In genomic region chr7:100801833-100802568, GRCh38 we compare ENCODE assay signal across 9 cellular contexts. TPM values are rescaled to one million over a fixed set of nuclear protein-coding genes. Genes with fewer than 3 reads are reported as not detected.
DNase-seq lines count a peak whose midpoint lies in the region; ATAC-seq and TF ChIP-seq lines count a peak whose summit lies in the region.
"Had no signal": no experiment of that assay in that cellular context is flagged by ENCODE, and none has a peak within 500 bp of the region (broad histone marks: within the 10 kb centered on the region; RNA-seq: fewer than 3 reads in every experiment).

No MANE protein-coding gene starts in this region.

- peaks cover 44% of the 10 kb centered on the region for H3K4me1 ChIP-seq in OCI-LY3 (ENCODE audit: low read length)

- H3K9me3 ChIP-seq in OCI-LY3 (ENCODE audit: insufficient read depth, low read length) = no peaks in the 10 kb centered on the region

- CTCF ChIA-PET in activated naive CD4-positive, alpha-beta T cell treated with anti-CD3 and anti-CD28 coated beads for 36 hours (lab: Charles Lee) = interaction anchor here (0.6 to 5.0 kb wide), 6 partner anchors 12 to 88 kb away, joined by 3 to 98 read pairs (median 4); partner anchors contain the start of genes SLC12A9 and UFSP1

- peak; percentile 73 for ATAC-seq in esophagus mucosa
- no peak for ATAC-seq in GM21526 (IDR thresholded peaks at IDR 0.05; ENCODE audit: low FRiP score, unreplicated experiment)

- H3K4me2 ChIP-seq in OCI-LY3 (ENCODE audit: low read length) = peak overlapping the region; percentile 98

- TF ChIP-seq CTCF in OCI-LY3 (IDR thresholded peaks at IDR 0.05; ENCODE audit: low read depth, low read length) = no peak

- DNase-seq in GF-D8 (lab: John Stamatoyannopoulos, UW) (peak; percentile 49), renal cortical epithelial cell (ENCODE audit: low read depth) (peak; percentile 82), cerebellar cortex (ENCODE audit: low spot score) (no peak)
- no peak for DNase-seq in activated naive CD4-positive, alpha-beta T cell treated with anti-CD3 and anti-CD28 coated beads for 36 hours
- DNase-seq in T-helper 2 cell treated with Interferon-gamma antibody and Interleukin-4, amounts not matched to agents 5 μg/mL and 100 μg/mL, for 36 hours (ENCODE audit: low spot score) = no peak

- no peaks in the 10 kb centered on the region for H3K36me3 Mint-ChIP-seq in activated naive CD4-positive, alpha-beta T cell treated with anti-CD3 and anti-CD28 coated beads for 36 hours (ENCODE audit: low read depth)
- no peaks in the 10 kb centered on the region for H3K36me3 Mint-ChIP-seq in T-helper 2 cell treated with Interferon-gamma antibody and Interleukin-4, amounts not matched to agents 5 μg/mL and 100 μg/mL, for 36 hours (ENCODE audit: low read depth)

- no peaks in the 10 kb centered on the region for H3K27me3 ChIP-seq in OCI-LY3 (ENCODE audit: low read depth, low read length)

- H3K27me3 Mint-ChIP-seq in activated naive CD4-positive, alpha-beta T cell treated with anti-CD3 and anti-CD28 coated beads for 36 hours (ENCODE audit: low read depth) = peaks cover 4% of the 10 kb centered on the region
- H3K27me3 Mint-ChIP-seq in T-helper 2 cell treated with Interferon-gamma antibody and Interleukin-4, amounts not matched to agents 5 μg/mL and 100 μg/mL, for 36 hours (ENCODE audit: low read depth) = peaks cover 3% of the 10 kb centered on the region
- H3K27me3 Mint-ChIP-seq: IgD-negative memory B cell had no signal

- H3K9ac ChIP-seq in OCI-LY3 (ENCODE audit: low read length) = peak overlapping the region; percentile 91

- 0 out of 2 replicates have a peak overlapping the region, but pooled peaks have one; percentile 18 for H2AFZ ChIP-seq in OCI-LY3 (ENCODE audit: low read depth, low read length)

- H4K20me1 ChIP-seq in OCI-LY3 (ENCODE audit: insufficient read depth, low read length) = no peaks in the 10 kb centered on the region

- H3K36me3 ChIP-seq in OCI-LY3 (replicated peaks; ENCODE audit: low read depth, low read length) = no peaks in the 10 kb centered on the region

- H3K27ac Mint-ChIP-seq in activated naive CD4-positive, alpha-beta T cell treated with anti-CD3 and anti-CD28 coated beads for 36 hours = no peak overlapping the region
- H3K27ac Mint-ChIP-seq in T-helper 2 cell treated with Interferon-gamma antibody and Interleukin-4, amounts not matched to agents 5 μg/mL and 100 μg/mL, for 36 hours = no peak overlapping the region

- H3K4me1 Mint-ChIP-seq in activated naive CD4-positive, alpha-beta T cell treated with anti-CD3 and anti-CD28 coated beads for 36 hours (ENCODE audit: low read depth) = peaks cover 9% of the 10 kb centered on the region
- peaks cover 5% of the 10 kb centered on the region for H3K4me1 Mint-ChIP-seq in T-helper 2 cell treated with Interferon-gamma antibody and Interleukin-4, amounts not matched to agents 5 μg/mL and 100 μg/mL, for 36 hours (ENCODE audit: low read depth)

- peak overlapping the region; percentile 85 for H3K27ac ChIP-seq in OCI-LY3 (ENCODE audit: low read length)

- H3K9me3 Mint-ChIP-seq in activated naive CD4-positive, alpha-beta T cell treated with anti-CD3 and anti-CD28 coated beads for 36 hours = no peaks in the 10 kb centered on the region
- no peaks in the 10 kb centered on the region for H3K9me3 Mint-ChIP-seq in T-helper 2 cell treated with Interferon-gamma antibody and Interleukin-4, amounts not matched to agents 5 μg/mL and 100 μg/mL, for 36 hours
- H3K9me3 Mint-ChIP-seq: IgD-negative memory B cell had no signal

- intact Hi-C loops in activated naive CD4-positive, alpha-beta T cell treated with anti-CD3 and anti-CD28 coated beads for 36 hours (cut with micrococcal nuclease) = loop anchor here (5.0 kb wide), 1 partner anchor 165 kb away; the partner anchor contains the start of gene MUC12

- H3K4me3 Mint-ChIP-seq in activated naive CD4-positive, alpha-beta T cell treated with anti-CD3 and anti-CD28 coated beads for 36 hours = no peak overlapping the region
- H3K4me3 Mint-ChIP-seq in T-helper 2 cell treated with Interferon-gamma antibody and Interleukin-4, amounts not matched to agents 5 μg/mL and 100 μg/mL, for 36 hours = no peak overlapping the region

- H3K4me3 ChIP-seq in OCI-LY3 (ENCODE audit: low read length) = peak overlapping the region; percentile 83

- H3K79me2 ChIP-seq in OCI-LY3 (ENCODE audit: low read length) = no peaks in the 10 kb centered on the region

RNA-seq across cellular contexts. Expression of gene EPHB4, which starts 25.3 kb away (rescaled TPM):
- total RNA-seq in esophagus mucosa (30.3 TPM), renal cortical epithelial cell (80.9 and 141 TPM in 2 replicates)
- 1 to 10 TPM; 5.9 to 6.0 TPM for total RNA-seq in activated naive CD4-positive, alpha-beta T cell treated with anti-CD3 and anti-CD28 coated beads for 36 hours

RNA-seq across cellular contexts. Expression of gene SLC12A9, which starts 50.5 kb away (rescaled TPM):
- total RNA-seq in esophagus mucosa = 13.5 TPM
- 13.8 and 25.5 TPM in 2 replicates for total RNA-seq in renal cortical epithelial cell
- total RNA-seq in activated naive CD4-positive, alpha-beta T cell treated with anti-CD3 and anti-CD28 coated beads for 36 hours = 10 to 100 TPM; 10.1 to 10.5 TPM

Comparison
In these comparisons a context has a peak if more than half of its experiments do, and no peak if none do; other contexts are left out.
1. DNase-seq: peak in GF-D8 (single experiment) and renal cortical epithelial cell (single experiment); none in activated naive CD4-positive, alpha-beta T cell treated with anti-CD3 and anti-CD28 coated beads for 36 hours (single experiment), T-helper 2 cell treated with Interferon-gamma antibody and Interleukin-4, amounts not matched to agents 5 μg/mL and 100 μg/mL, for 36 hours (single experiment) and cerebellar cortex (single experiment).